Comparison of ENCODE assay signal across 22 cellular contexts in genomic region chr22:31090217-31091085, GRCh38. TPM values are rescaled to one million over a fixed set of nuclear protein-coding genes. Genes with fewer than 3 reads are reported as not detected.
DNase-seq lines count a peak whose midpoint lies in the region; ATAC-seq and TF ChIP-seq lines count a peak whose summit lies in the region.
"Had no signal": no experiment of that assay in that cellular context is flagged by ENCODE, and none has a peak within 500 bp of the region (broad histone marks: within the 10 kb centered on the region; RNA-seq: fewer than 3 reads in every experiment).

No MANE protein-coding gene starts in this region.

- DNase-seq in H7 (peak; percentile 60), coronary artery (ENCODE audit: low spot score) (peak; percentile 91), transverse colon (peak; percentile 54), GM20000 (ENCODE audit: low spot score) (no peak), NCI-H82 (lab: John Stamatoyannopoulos, UW) (no peak), T-helper 17 cell (no peak), COLO668 (lab: John Stamatoyannopoulos, UW; ENCODE audit: unreplicated experiment) (no peak)
- DNase-seq: activated CD4-positive, alpha-beta T cell treated with anti-CD3 and anti-CD28 coated beads, Interleukin-2, amount 50 U/mL, for 1 hour; activated gamma-delta T cell; DMS79 treated with DMSO at 0.1 percent for 48 hours; KG1; kidney; MV-4-11; NCI-H2029 treated with DMSO at 0.1 percent for 48 hours; nephron progenitor cell; T-helper 1 cell had no signal

- H3K9me3 ChIP-seq in muscle layer of duodenum (ENCODE audit: control insufficient read depth in 1 of 2, low read length in 2 of 2), result no peaks in the 10 kb centered on the region
- no peaks in the 10 kb centered on the region for H3K9me3 ChIP-seq in transverse colon
- H3K9me3 ChIP-seq in T-helper 17 cell (ENCODE audit: control insufficient read depth, low read length, poor library complexity, severe bottlenecking), result no peaks in the 10 kb centered on the region
- H3K9me3 ChIP-seq: adrenal gland, heart right ventricle, psoas muscle had no signal

- no peaks in the 10 kb centered on the region for H3K27me3 ChIP-seq in H7 (ENCODE audit: control insufficient read depth, insufficient read depth, low read length)
- no peaks in the 10 kb centered on the region for H3K27me3 ChIP-seq in muscle layer of duodenum (ENCODE audit: low read depth, low read length)
- H3K27me3 ChIP-seq in transverse colon, result no peaks in the 10 kb centered on the region
- H3K27me3 ChIP-seq: adrenal gland, cardiac muscle cell, heart right ventricle had no signal

- no peak for TF ChIP-seq CTCF in coronary artery (IDR thresholded peaks at IDR 0.05)
- no peak for TF ChIP-seq CTCF in transverse colon (IDR thresholded peaks at IDR 0.05)
- no peak for TF ChIP-seq CTCF in GM20000 (IDR thresholded peaks at IDR 0.05; ENCODE audit: extremely low read depth, missing control alignments)

- peaks cover 5% of the 10 kb centered on the region for H3K4me1 Mint-ChIP-seq in T-helper 17 cell
- H3K4me1 Mint-ChIP-seq: nephron progenitor cell had no signal

- no peaks in the 10 kb centered on the region for H3K27me3 Mint-ChIP-seq in T-helper 17 cell

- TF ChIP-seq EP300 in transverse colon (IDR thresholded peaks at IDR 0.05; ENCODE audit: low read depth), result peak; percentile 55

- H3K36me3 ChIP-seq in H7 (replicated peaks; ENCODE audit: control insufficient read depth, insufficient read depth, low read length) (no peaks in the 10 kb centered on the region; the same call in none of the 2 replicates), muscle layer of duodenum (ENCODE audit: control insufficient read depth in 1 of 2, insufficient read depth in 2 of 2, low read length in 2 of 2) (peaks cover 47 to 59% of the 10 kb centered on the region in 2 donors), transverse colon (peaks cover 0 to 4% (median 0%) of the 10 kb centered on the region in 4 donors)
- H3K36me3 ChIP-seq: cardiac muscle cell had no signal

- H3K27ac ChIP-seq in coronary artery (peak overlapping the region; percentile 94 to 98), muscle layer of duodenum (ENCODE audit: low read length) (peak overlapping the region; percentile 51), transverse colon (peak overlapping the region; percentile 73 to 97 (median 96))
- H3K27ac ChIP-seq: cardiac muscle cell, psoas muscle had no signal

- no peak overlapping the region for H3K27ac Mint-ChIP-seq in T-helper 17 cell
- H3K27ac Mint-ChIP-seq: nephron progenitor cell had no signal

- ATAC-seq in T-helper 17 cell, result no peak
- ATAC-seq: heart right ventricle, psoas muscle had no signal

- intact Hi-C loops in transverse colon (cut with DNase I; ENCODE audit: low total_unique reads), result no loop called here

- H3K36me3 Mint-ChIP-seq in T-helper 17 cell (ENCODE audit: low read depth), result no peaks in the 10 kb centered on the region

- H3K4me3 Mint-ChIP-seq in T-helper 17 cell, result no peak overlapping the region
- H3K4me3 Mint-ChIP-seq: nephron progenitor cell had no signal

- H3K4me1 ChIP-seq in muscle layer of duodenum (ENCODE audit: control insufficient read depth in 1 of 2, insufficient read depth in 2 of 2, low read length in 2 of 2), result peaks cover 12 to 69% of the 10 kb centered on the region in 2 donors
- H3K4me1 ChIP-seq in transverse colon, result peaks cover 6 to 37% (median 13%) of the 10 kb centered on the region in 4 donors

- no peak overlapping the region for H3K4me3 ChIP-seq in H7 (ENCODE audit: insufficient read depth, low read depth, low read length)
- peak overlapping the region; percentile 62 for H3K4me3 ChIP-seq in coronary artery
- H3K4me3 ChIP-seq in muscle layer of duodenum (ENCODE audit: low read depth in 1 of 2, low read length in 2 of 2), result peak overlapping the region; percentile 21 to 77
- peak overlapping the region; percentile 6 to 40 (median 8) for H3K4me3 ChIP-seq in transverse colon
- H3K4me3 ChIP-seq: adrenal gland, cardiac muscle cell, heart right ventricle, psoas muscle had no signal

- WGBS in transverse colon (ENCODE audit: low coverage in 1 of 2), 2 donors, result 85 to 100% methylated on average over 1 to 15 of the region's 15 CpGs

- TF ChIP-seq POLR2A in transverse colon (IDR thresholded peaks at IDR 0.05), result no peak

- in situ Hi-C loops in transverse colon (cut with MboI; ENCODE audit: low pct_ligation_motif_present in 1 of 4, low pct_unique_long_range_greater_than_20kb in 1 of 4, low sequenced_read_pairs in 3 of 4), result no loop called here

RNA-seq across cellular contexts. Expression of gene SMTN, which starts 9.3 kb away (rescaled TPM):
- total RNA-seq in H7 (2014; rRNA removed; shearing (Covaris generic)), result 10.7 and 21.0 TPM in 2 replicates
- 100 to 1,000 TPM; 171 to 341 (median 219) TPM for total RNA-seq in transverse colon
- 1 to 10 TPM; 1.8 to 4.9 TPM for total RNA-seq in T-helper 17 cell

RNA-seq across cellular contexts. Expression of gene SELENOM, which starts 16.9 kb away (rescaled TPM):
- 14.6 and 22.4 TPM in 2 replicates for total RNA-seq in H7 (2014; rRNA removed; shearing (Covaris generic))
- total RNA-seq in transverse colon, result 100 to 1,000 TPM; 247 to 334 (median 315) TPM
- 10 to 100 TPM; 33.2 to 54.8 TPM for total RNA-seq in T-helper 17 cell

RNA-seq across cellular contexts. Expression of gene INPP5J, which starts 32.3 kb away (rescaled TPM):
- 10.6 and 11.9 TPM in 2 replicates for total RNA-seq in H7 (2014; rRNA removed; shearing (Covaris generic))
- total RNA-seq in transverse colon (10 to 100 TPM; 22.4 to 51.2 (median 30.8) TPM), T-helper 17 cell (under 1 TPM in 1 of 2 donors, not detected in 1; 0.25 TPM)

RNA-seq across cellular contexts. Expression of gene PLA2G3, which starts 49.9 kb away (rescaled TPM):
- total RNA-seq in H7 (2014; rRNA removed; shearing (Covaris generic)), result 13.6 and 19.3 TPM in 2 replicates
- total RNA-seq in transverse colon (not detected), T-helper 17 cell (not detected)
- total RNA-seq: adrenal gland, heart right ventricle, kidney, NCI-H460, psoas muscle had no signal

Comparison
In these comparisons a context has a peak if more than half of its experiments do, and no peak if none do; other contexts are left out.
1. DNase-seq: peak in H7 (single experiment), coronary artery (single experiment) and transverse colon (single experiment); none in GM20000 (single experiment), NCI-H82 (single experiment), T-helper 17 cell (0 of 3) and COLO668 (single experiment).
2. RNA of gene SELENOM, which starts 16.9 kb away (total RNA-seq): 247 to 334 TPM in transverse colon; 33.2 to 54.8 TPM in T-helper 17 cell and 14.6 to 22.4 TPM in H7; every median in the first group is over 4 times any median in the second.
3. Peak in every context shown above with its lines, with median percentiles within 50 percentile points of each other: H3K27ac ChIP-seq.